ENCODE assay signal across 22 cellular contexts in the genomic region with DNA sequence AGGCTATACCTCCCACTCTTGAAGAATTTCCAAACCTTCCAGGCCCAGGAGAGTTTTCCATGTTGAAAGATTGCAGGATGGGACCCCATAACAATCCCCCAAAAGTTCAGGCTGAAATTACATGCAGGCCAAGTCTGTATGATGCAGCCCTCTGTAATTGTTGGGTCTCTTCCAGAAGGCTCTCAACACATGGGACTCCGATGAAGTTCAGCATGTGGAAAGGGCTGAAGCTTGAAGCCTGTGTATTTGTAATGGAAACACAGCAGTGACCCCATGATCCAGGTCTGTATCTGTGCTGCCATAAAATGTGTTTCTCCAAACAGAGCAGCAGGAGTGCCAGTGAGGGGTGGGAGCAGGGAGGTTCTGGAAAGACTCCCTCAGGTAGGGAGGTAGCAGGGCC.
"Had no signal": no experiment of that assay in that cellular context is flagged by ENCODE, and none has a peak within 500 bp of the region (broad histone marks: within the 10 kb centered on the region; RNA-seq: fewer than 3 reads in every experiment).

No MANE protein-coding gene starts in this region.

- H3K4me3 Mint-ChIP-seq: activated CD4-positive, alpha-beta memory T cell treated with anti-CD3 and anti-CD28 coated beads for 36 hours; activated naive CD4-positive, alpha-beta T cell treated with anti-CD3 and anti-CD28 coated beads, Interleukin-2, amount 10 ng/mL, durations not matched to agents 7 days and 5 days; activated naive CD8-positive, alpha-beta T cell treated with anti-CD3 and anti-CD28 coated beads, Interleukin-2, amount 50 U/mL, for 24 hours; brain; central memory CD8-positive, alpha-beta T cell; endodermal cell; mesothelial cell of epicardium; natural killer cell; stimulated activated naive CD8-positive, alpha-beta T cell treated with anti-CD3 and anti-CD28 coated beads, Interleukin-15, Interleukin-2, amounts not matched to agents 100 ng/mL and 50 ng/mL, for 24 hours had no signal

- H3K36me3 ChIP-seq: esophagus squamous epithelium, gastrocnemius medialis, ovary, prostate gland, suprapubic skin, transverse colon had no signal

- H3K27me3 Mint-ChIP-seq: activated CD4-positive, alpha-beta memory T cell treated with anti-CD3 and anti-CD28 coated beads for 36 hours; activated naive CD4-positive, alpha-beta T cell treated with anti-CD3 and anti-CD28 coated beads, Interleukin-2, amount 10 ng/mL, durations not matched to agents 7 days and 5 days; brain; central memory CD8-positive, alpha-beta T cell; stimulated activated naive CD8-positive, alpha-beta T cell treated with anti-CD3 and anti-CD28 coated beads, Interleukin-15, Interleukin-2, amounts not matched to agents 100 ng/mL and 50 ng/mL, for 24 hours had no signal

- DNase-seq: activated CD4-positive, alpha-beta memory T cell treated with anti-CD3 and anti-CD28 coated beads for 36 hours; activated CD4-positive, alpha-beta T cell treated with anti-CD3 and anti-CD28 coated beads for 48 hours; activated effector memory CD4-positive, alpha-beta T cell treated with anti-CD3 and anti-CD28 coated beads, Interleukin-2, amount 50 U/mL, for 16 hours; activated naive CD4-positive, alpha-beta T cell treated with anti-CD3 and anti-CD28 coated beads, Interleukin-2, amount 10 ng/mL, durations not matched to agents 7 days and 5 days; activated naive CD8-positive, alpha-beta T cell treated with anti-CD3 and anti-CD28 coated beads, Interleukin-2, amount 50 U/mL, for 24 hours; anterior cingulate cortex; endodermal cell; esophagus squamous epithelium; gastrocnemius medialis; left colon; natural killer cell; ovary; stimulated activated CD4-positive, alpha-beta T cell treated with anti-CD3 and anti-CD28 coated beads, Interleukin-1b, Interleukin-23, amount 100 ng/mL, for 48 hours; transverse colon had no signal

- H3K27me3 ChIP-seq: esophagus squamous epithelium, gastrocnemius medialis, ovary, suprapubic skin, transverse colon had no signal

- H3K4me3 ChIP-seq: coronary artery, esophagus squamous epithelium, gastrocnemius medialis, ovary, prostate gland, suprapubic skin, transverse colon had no signal

- H3K4me1 ChIP-seq: esophagus squamous epithelium, gastrocnemius medialis, prostate gland, suprapubic skin, transverse colon had no signal

- ATAC-seq: activated naive CD8-positive, alpha-beta T cell treated with anti-CD3 and anti-CD28 coated beads, Interleukin-2, amount 50 U/mL, for 24 hours; gastrocnemius medialis; left colon; natural killer cell; SK-N-SH treated with all-trans-retinoic acid at 6 μM for 48 hours had no signal

- H3K9me3 ChIP-seq: gastrocnemius medialis, ovary, prostate gland, suprapubic skin, transverse colon had no signal

- H3K36me3 Mint-ChIP-seq: activated CD4-positive, alpha-beta memory T cell treated with anti-CD3 and anti-CD28 coated beads for 36 hours; activated naive CD4-positive, alpha-beta T cell treated with anti-CD3 and anti-CD28 coated beads, Interleukin-2, amount 10 ng/mL, durations not matched to agents 7 days and 5 days; brain; natural killer cell had no signal

- H3K27ac ChIP-seq: coronary artery, esophagus squamous epithelium, gastrocnemius medialis, ovary, prostate gland, suprapubic skin, transverse colon had no signal

- H3K4me1 Mint-ChIP-seq: activated naive CD4-positive, alpha-beta T cell treated with anti-CD3 and anti-CD28 coated beads, Interleukin-2, amount 10 ng/mL, durations not matched to agents 7 days and 5 days; activated naive CD8-positive, alpha-beta T cell treated with anti-CD3 and anti-CD28 coated beads, Interleukin-2, amount 50 U/mL, for 24 hours; central memory CD8-positive, alpha-beta T cell; endodermal cell; mesothelial cell of epicardium; natural killer cell had no signal

- H3K9me3 Mint-ChIP-seq: activated CD4-positive, alpha-beta memory T cell treated with anti-CD3 and anti-CD28 coated beads for 36 hours had no signal
